Comparison of ENCODE assay signal across 1 cellular context in the genomic region with DNA sequence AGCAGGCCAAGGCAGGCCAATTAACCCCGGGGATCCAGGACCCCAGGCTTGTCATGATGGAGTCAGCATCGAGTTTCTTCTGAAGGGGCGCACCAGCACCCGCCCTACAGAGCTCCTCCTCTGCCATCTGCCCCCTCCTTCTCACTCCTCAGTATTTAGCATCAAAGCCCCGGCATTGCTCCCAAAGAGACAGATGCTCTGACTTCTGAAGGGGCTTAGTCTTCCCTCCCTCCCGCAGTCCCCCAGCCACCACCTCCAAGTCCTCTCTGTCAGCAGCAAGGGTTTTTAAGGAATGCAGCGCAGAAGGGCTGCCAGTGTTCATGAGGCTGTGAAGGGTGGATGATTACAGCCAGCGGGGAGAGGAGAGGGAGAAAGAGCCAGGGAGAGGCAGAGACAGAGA.
TF ChIP-seq lines count a peak whose summit lies in the region.

No MANE protein-coding gene starts in this region.

TF ChIP-seq in GM23338, 12 proteins besides CTCF, POLR2A, EP300 and RAD21 (continued from another document):
- TF ChIP-seq, protein P1, sequence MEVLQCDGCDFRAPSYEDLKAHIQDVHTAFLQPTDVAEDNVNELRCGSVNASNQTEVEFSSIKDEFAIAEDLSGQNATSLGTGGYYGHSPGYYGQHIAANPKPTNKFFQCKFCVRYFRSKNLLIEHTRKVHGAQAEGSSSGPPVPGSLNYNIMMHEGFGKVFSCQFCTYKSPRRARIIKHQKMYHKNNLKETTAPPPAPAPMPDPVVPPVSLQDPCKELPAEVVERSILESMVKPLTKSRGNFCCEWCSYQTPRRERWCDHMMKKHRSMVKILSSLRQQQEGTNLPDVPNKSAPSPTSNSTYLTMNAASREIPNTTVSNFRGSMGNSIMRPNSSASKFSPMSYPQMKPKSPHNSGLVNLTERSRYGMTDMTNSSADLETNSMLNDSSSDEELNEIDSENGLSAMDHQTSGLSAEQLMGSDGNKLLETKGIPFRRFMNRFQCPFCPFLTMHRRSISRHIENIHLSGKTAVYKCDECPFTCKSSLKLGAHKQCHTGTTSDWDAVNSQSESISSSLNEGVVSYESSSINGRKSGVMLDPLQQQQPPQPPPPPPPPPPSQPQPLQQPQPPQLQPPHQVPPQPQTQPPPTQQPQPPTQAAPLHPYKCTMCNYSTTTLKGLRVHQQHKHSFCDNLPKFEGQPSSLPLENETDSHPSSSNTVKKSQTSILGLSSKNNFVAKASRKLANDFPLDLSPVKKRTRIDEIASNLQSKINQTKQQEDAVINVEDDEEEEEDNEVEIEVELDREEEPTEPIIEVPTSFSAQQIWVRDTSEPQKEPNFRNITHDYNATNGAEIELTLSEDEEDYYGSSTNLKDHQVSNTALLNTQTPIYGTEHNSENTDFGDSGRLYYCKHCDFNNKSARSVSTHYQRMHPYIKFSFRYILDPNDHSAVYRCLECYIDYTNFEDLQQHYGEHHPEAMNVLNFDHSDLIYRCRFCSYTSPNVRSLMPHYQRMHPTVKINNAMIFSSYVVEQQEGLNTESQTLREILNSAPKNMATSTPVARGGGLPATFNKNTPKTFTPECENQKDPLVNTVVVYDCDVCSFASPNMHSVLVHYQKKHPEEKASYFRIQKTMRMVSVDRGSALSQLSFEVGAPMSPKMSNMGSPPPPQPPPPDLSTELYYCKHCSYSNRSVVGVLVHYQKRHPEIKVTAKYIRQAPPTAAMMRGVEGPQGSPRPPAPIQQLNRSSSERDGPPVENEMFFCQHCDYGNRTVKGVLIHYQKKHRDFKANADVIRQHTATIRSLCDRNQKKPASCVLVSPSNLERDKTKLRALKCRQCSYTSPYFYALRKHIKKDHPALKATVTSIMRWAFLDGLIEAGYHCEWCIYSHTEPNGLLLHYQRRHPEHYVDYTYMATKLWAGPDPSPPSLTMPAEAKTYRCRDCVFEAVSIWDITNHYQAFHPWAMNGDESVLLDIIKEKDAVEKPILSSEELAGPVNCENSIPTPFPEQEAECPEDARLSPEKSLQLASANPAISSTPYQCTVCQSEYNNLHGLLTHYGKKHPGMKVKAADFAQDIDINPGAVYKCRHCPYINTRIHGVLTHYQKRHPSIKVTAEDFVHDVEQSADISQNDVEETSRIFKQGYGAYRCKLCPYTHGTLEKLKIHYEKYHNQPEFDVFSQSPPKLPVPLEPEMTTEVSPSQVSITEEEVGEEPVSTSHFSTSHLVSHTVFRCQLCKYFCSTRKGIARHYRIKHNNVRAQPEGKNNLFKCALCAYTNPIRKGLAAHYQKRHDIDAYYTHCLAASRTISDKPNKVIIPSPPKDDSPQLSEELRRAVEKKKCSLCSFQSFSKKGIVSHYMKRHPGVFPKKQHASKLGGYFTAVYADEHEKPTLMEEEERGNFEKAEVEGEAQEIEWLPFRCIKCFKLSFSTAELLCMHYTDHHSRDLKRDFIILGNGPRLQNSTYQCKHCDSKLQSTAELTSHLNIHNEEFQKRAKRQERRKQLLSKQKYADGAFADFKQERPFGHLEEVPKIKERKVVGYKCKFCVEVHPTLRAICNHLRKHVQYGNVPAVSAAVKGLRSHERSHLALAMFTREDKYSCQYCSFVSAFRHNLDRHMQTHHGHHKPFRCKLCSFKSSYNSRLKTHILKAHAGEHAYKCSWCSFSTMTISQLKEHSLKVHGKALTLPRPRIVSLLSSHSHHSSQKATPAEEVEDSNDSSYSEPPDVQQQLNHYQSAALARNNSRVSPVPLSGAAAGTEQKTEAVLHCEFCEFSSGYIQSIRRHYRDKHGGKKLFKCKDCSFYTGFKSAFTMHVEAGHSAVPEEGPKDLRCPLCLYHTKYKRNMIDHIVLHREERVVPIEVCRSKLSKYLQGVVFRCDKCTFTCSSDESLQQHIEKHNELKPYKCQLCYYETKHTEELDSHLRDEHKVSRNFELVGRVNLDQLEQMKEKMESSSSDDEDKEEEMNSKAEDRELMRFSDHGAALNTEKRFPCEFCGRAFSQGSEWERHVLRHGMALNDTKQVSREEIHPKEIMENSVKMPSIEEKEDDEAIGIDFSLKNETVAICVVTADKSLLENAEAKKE (CRISPR knock-in tag; IDR thresholded peaks at IDR 0.05), result no peak
- TF ChIP-seq EZH2 (IDR thresholded peaks at IDR 0.05; ENCODE audit: low read depth, unreplicated experiment) (no peak), JUNB (IDR thresholded peaks at IDR 0.05; ENCODE audit: unreplicated experiment) (no peak), ZNF331 (CRISPR knock-in tag; IDR thresholded peaks at IDR 0.05; ENCODE audit: low read depth) (no peak)
- TF ChIP-seq, protein P2, sequence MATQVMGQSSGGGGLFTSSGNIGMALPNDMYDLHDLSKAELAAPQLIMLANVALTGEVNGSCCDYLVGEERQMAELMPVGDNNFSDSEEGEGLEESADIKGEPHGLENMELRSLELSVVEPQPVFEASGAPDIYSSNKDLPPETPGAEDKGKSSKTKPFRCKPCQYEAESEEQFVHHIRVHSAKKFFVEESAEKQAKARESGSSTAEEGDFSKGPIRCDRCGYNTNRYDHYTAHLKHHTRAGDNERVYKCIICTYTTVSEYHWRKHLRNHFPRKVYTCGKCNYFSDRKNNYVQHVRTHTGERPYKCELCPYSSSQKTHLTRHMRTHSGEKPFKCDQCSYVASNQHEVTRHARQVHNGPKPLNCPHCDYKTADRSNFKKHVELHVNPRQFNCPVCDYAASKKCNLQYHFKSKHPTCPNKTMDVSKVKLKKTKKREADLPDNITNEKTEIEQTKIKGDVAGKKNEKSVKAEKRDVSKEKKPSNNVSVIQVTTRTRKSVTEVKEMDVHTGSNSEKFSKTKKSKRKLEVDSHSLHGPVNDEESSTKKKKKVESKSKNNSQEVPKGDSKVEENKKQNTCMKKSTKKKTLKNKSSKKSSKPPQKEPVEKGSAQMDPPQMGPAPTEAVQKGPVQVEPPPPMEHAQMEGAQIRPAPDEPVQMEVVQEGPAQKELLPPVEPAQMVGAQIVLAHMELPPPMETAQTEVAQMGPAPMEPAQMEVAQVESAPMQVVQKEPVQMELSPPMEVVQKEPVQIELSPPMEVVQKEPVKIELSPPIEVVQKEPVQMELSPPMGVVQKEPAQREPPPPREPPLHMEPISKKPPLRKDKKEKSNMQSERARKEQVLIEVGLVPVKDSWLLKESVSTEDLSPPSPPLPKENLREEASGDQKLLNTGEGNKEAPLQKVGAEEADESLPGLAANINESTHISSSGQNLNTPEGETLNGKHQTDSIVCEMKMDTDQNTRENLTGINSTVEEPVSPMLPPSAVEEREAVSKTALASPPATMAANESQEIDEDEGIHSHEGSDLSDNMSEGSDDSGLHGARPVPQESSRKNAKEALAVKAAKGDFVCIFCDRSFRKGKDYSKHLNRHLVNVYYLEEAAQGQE (IDR thresholded peaks at IDR 0.05; ENCODE audit: unreplicated experiment), result no peak
